Comparison of ENCODE assay signal across 9 cellular contexts in genomic region chr22:18970948-18971315, GRCh38. TPM values are rescaled to one million over a fixed set of nuclear protein-coding genes. Genes with fewer than 3 reads are reported as not detected.
DNase-seq lines count a peak whose midpoint lies in the region; TF ChIP-seq lines count a peak whose summit lies in the region.
"Had no signal": no experiment of that assay in that cellular context is flagged by ENCODE, and none has a peak within 500 bp of the region (broad histone marks: within the 10 kb centered on the region; RNA-seq: fewer than 3 reads in every experiment).

No MANE protein-coding gene starts in this region.

- H3K9ac ChIP-seq in GM23248 (peak overlapping the region; percentile 42; the same call in 1 of the 2 replicates), parathyroid adenoma (no peak overlapping the region)

- H3K27me3 ChIP-seq in GM23248 (replicated peaks; ENCODE audit: insufficient read depth): no peaks in the 10 kb centered on the region
- peaks cover 6% of the 10 kb centered on the region; the same call in 1 of the 2 replicates for H3K27me3 ChIP-seq in PC-9 (ENCODE audit: insufficient read depth, low read depth)
- H3K27me3 ChIP-seq in parathyroid adenoma (ENCODE audit: control insufficient read depth, insufficient read depth, low read length): no peaks in the 10 kb centered on the region

- peaks cover 17% of the 10 kb centered on the region for H3K4me1 Mint-ChIP-seq in glutamatergic neuron (ENCODE audit: low read depth, unreplicated experiment)

- no peaks in the 10 kb centered on the region for H4K20me1 ChIP-seq in GM23248 (ENCODE audit: insufficient read depth)
- no peaks in the 10 kb centered on the region for H4K20me1 ChIP-seq in PC-9 (ENCODE audit: insufficient read depth)

- H2AFZ ChIP-seq in GM23248 (peak overlapping the region; percentile 83), PC-9 (no peak overlapping the region), parathyroid adenoma (peak overlapping the region; percentile 77)

- no peaks in the 10 kb centered on the region for H3K9me3 ChIP-seq in GM23248 (ENCODE audit: low read depth)
- H3K9me3 ChIP-seq in PC-9 (ENCODE audit: insufficient read depth, low read depth): no peaks in the 10 kb centered on the region
- no peaks in the 10 kb centered on the region for H3K9me3 ChIP-seq in parathyroid adenoma (ENCODE audit: control insufficient read depth, low read length)

- TF ChIP-seq CTCF in PC-9 (conservative IDR thresholded peaks at IDR 0.05) (no peak), glutamatergic neuron (IDR thresholded peaks at IDR 0.05; ENCODE audit: partially characterized antibody, unreplicated experiment) (no peak), parathyroid adenoma (IDR thresholded peaks at IDR 0.05) (no peak), GM10248 (IDR thresholded peaks at IDR 0.05; ENCODE audit: control extremely low read depth, extremely low read depth, low read depth, missing control alignments) (no peak)

- H3K4me2 ChIP-seq in GM23248 (ENCODE audit: unreplicated experiment) (peak overlapping the region; percentile 86), PC-9 (peak overlapping the region; percentile 64; the same call in 1 of the 2 replicates), parathyroid adenoma (ENCODE audit: low read length) (peak overlapping the region; percentile 82)

- peaks cover 14% of the 10 kb centered on the region for H3K27me3 Mint-ChIP-seq in glutamatergic neuron (ENCODE audit: unreplicated experiment)

- H3K9me3 Mint-ChIP-seq in glutamatergic neuron (ENCODE audit: unreplicated experiment): peaks cover 7% of the 10 kb centered on the region

- H3K27ac Mint-ChIP-seq in glutamatergic neuron (ENCODE audit: unreplicated experiment): no peak overlapping the region

- H3K9me2 ChIP-seq in GM23248 (ENCODE audit: insufficient read depth): no peaks in the 10 kb centered on the region
- H3K9me2 ChIP-seq in PC-9 (ENCODE audit: insufficient read depth): no peaks in the 10 kb centered on the region

- H3K36me3 ChIP-seq in GM23248 (ENCODE audit: low read depth) (no peaks in the 10 kb centered on the region), PC-9 (ENCODE audit: low read depth) (no peaks in the 10 kb centered on the region), parathyroid adenoma (ENCODE audit: control insufficient read depth, insufficient read depth, low read length) (no peaks in the 10 kb centered on the region)

- H3K4me3 Mint-ChIP-seq in glutamatergic neuron (ENCODE audit: unreplicated experiment): peak overlapping the region; percentile 59

- 1 to 7% methylated on average over 3 to 24 of the region's 28 CpGs for WGBS in GM23248 (ENCODE audit: low coverage in 1 of 2, low lambda C conversion rate in 2 of 2, missing lambda C conversion rate in 2 of 2), 2 experiments

- CTCF ChIA-PET in PC-9 (lab: Charles Lee) (no interaction called here), GM10248 (lab: Yijun Ruan, JAX) (no interaction called here)

- DNase-seq in GM23248 (no peak), PC-9 (no peak), glutamatergic neuron (peak; percentile 49), NCI-H446 treated with DMSO at 0.1 percent for 48 hours (lab: John Stamatoyannopoulos, UW) (no peak), GM10248 (ENCODE audit: extremely low spot score) (no peak), UCSD-AML1 (lab: John Stamatoyannopoulos, UW; ENCODE audit: unreplicated experiment) (no peak)
- DNase-seq in activated CD8-positive, alpha-beta memory T cell treated with anti-CD3 and anti-CD28 coated beads, Interleukin-2, amount 50 U/mL, for 4 hours: no peak
- DNase-seq: NCI-H2227 treated with DMSO at 0.1 percent for 48 hours had no signal

- H3K36me3 Mint-ChIP-seq in glutamatergic neuron (ENCODE audit: unreplicated experiment): no peaks in the 10 kb centered on the region

- H3F3A ChIP-seq in GM23248 (ENCODE audit: insufficient read depth) (no peaks in the 10 kb centered on the region), PC-9 (ENCODE audit: insufficient read depth, low read depth) (no peaks in the 10 kb centered on the region)

- in situ Hi-C loops in GM23248 (cut with MboI): no loop called here

- POLR2A ChIA-PET in PC-9 (lab: Charles Lee; ENCODE audit: unreplicated experiment): no interaction called here
- POLR2A ChIA-PET in GM10248 (lab: Yijun Ruan, JAX): no interaction called here

- BruUV-seq in PC-9 (replicated peaks; lab: Mats Ljungman, UMichigan): no TSS peak

- H3K27ac ChIP-seq in GM23248 (no peak overlapping the region), PC-9 (no peak overlapping the region), parathyroid adenoma (no peak overlapping the region)

- H3K79me2 ChIP-seq in GM23248 (ENCODE audit: insufficient read depth) (no peaks in the 10 kb centered on the region), PC-9 (ENCODE audit: low read depth) (no peaks in the 10 kb centered on the region), parathyroid adenoma (no peaks in the 10 kb centered on the region)

- intact Hi-C loops in PC-9 (cut with micrococcal nuclease; ENCODE audit: unreplicated experiment): no loop called here

- H3K4me3 ChIP-seq in GM23248 (peak overlapping the region; percentile 69), PC-9 (peak overlapping the region; percentile 44; the same call in 1 of the 2 replicates), parathyroid adenoma (ENCODE audit: low read depth, low read length) (peak overlapping the region; percentile 34)

- H3K4me1 ChIP-seq in GM23248 (ENCODE audit: insufficient read depth) (no peaks in the 10 kb centered on the region), PC-9 (replicated peaks; ENCODE audit: insufficient read depth) (no peaks in the 10 kb centered on the region), parathyroid adenoma (no peaks in the 10 kb centered on the region)

RNA-seq across cellular contexts. Expression of gene PRODH, which starts 34.8 kb away (rescaled TPM):
- total RNA-seq in GM23248 (2014; rRNA removed; shearing (Covaris generic)): not detected in 2 replicates
- not detected in 2 replicates for polyA plus RNA-seq in GM23248 (2016; fragmentation: Nextera tagmentation; extraction: Ambion mirVana)
- total RNA-seq in PC-9 (2021) (1.1 and 4.3 TPM in 2 replicates), glutamatergic neuron (ENCODE audit: unreplicated experiment) (4.0 TPM)
